Comparison of ENCODE assay signal across 1 cellular context in the genomic region with DNA sequence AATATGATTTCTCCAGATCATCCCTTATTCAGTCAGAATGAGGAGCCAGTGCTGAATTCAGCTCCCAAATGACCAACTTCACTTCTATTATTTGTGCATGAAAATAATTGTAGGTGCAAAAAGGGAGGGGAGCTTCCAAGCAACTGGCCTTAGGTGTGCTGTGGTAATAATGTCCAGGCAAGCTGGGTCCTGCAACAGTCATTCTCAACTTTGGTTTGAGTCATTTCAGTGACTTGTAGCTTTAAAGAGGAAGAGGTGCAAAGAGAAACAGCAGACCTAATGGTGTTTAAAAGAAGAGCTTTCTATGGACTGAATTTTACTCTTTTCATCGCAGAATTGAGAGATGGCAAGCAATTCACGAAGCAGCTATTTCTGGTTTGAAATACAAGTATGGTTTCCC.
A peak's percentile ranks its signal among the peaks of the same experiment; 100 is the strongest.
TF ChIP-seq lines count a peak whose summit lies in the region.

No MANE protein-coding gene starts in this region.

TF ChIP-seq in GM12878, 131 proteins besides CTCF, POLR2A, EP300 and RAD21 (continued from another document):
- TF ChIP-seq, protein P1, sequence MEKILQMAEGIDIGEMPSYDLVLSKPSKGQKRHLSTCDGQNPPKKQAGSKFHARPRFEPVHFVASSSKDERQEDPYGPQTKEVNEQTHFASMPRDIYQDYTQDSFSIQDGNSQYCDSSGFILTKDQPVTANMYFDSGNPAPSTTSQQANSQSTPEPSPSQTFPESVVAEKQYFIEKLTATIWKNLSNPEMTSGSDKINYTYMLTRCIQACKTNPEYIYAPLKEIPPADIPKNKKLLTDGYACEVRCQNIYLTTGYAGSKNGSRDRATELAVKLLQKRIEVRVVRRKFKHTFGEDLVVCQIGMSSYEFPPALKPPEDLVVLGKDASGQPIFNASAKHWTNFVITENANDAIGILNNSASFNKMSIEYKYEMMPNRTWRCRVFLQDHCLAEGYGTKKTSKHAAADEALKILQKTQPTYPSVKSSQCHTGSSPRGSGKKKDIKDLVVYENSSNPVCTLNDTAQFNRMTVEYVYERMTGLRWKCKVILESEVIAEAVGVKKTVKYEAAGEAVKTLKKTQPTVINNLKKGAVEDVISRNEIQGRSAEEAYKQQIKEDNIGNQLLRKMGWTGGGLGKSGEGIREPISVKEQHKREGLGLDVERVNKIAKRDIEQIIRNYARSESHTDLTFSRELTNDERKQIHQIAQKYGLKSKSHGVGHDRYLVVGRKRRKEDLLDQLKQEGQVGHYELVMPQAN (conservative IDR thresholded peaks at IDR 0.05), result no peak
- no peak for TF ChIP-seq RCOR1 (conservative IDR thresholded peaks at IDR 0.05; ENCODE audit: low read depth, low read length)
- peak; percentile 19; the same call in 1 of the 2 replicates for TF ChIP-seq JUNB (IDR thresholded peaks at IDR 0.05)
- TF ChIP-seq SPI1 (IDR thresholded peaks at IDR 0.05; ENCODE audit: borderline replicate concordance, insufficient read depth, low read depth, low read length), result peak; percentile 47; the same call in 1 of the 2 replicates
- TF ChIP-seq, protein P2, sequence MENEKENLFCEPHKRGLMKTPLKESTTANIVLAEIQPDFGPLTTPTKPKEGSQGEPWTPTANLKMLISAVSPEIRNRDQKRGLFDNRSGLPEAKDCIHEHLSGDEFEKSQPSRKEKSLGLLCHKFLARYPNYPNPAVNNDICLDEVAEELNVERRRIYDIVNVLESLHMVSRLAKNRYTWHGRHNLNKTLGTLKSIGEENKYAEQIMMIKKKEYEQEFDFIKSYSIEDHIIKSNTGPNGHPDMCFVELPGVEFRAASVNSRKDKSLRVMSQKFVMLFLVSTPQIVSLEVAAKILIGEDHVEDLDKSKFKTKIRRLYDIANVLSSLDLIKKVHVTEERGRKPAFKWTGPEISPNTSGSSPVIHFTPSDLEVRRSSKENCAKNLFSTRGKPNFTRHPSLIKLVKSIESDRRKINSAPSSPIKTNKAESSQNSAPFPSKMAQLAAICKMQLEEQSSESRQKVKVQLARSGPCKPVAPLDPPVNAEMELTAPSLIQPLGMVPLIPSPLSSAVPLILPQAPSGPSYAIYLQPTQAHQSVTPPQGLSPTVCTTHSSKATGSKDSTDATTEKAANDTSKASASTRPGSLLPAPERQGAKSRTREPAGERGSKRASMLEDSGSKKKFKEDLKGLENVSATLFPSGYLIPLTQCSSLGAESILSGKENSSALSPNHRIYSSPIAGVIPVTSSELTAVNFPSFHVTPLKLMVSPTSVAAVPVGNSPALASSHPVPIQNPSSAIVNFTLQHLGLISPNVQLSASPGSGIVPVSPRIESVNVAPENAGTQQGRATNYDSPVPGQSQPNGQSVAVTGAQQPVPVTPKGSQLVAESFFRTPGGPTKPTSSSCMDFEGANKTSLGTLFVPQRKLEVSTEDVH (IDR thresholded peaks at IDR 0.05; ENCODE audit: low read depth, partially characterized antibody), result no peak
- no peak for TF ChIP-seq RELA (IDR thresholded peaks at IDR 0.05; ENCODE audit: borderline replicate concordance, partially characterized antibody)
TF ChIP-seq in GM12878: peak in this region for 2.
